26 cellular contexts compared by ENCODE assay signal in the genomic region with DNA sequence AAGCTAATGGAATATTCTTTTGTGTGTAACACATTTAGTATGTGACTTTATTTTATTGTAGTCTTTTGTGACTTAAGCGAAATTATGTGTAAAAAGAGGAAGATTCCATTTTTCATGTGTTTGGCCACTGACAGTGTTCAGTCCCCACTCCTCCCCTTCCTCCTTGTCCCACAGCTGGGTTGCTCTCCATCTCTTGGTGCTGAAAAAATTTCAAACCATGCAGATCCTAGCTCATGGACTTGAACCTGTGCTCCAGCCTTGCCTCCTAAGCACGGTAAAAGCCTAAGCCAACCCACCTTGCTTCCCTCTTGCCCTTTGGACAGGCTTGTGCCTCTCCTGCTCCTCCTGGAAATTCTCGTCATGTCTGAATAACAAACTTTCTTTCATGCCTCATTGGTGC.
A peak's percentile ranks its signal among the peaks of the same experiment; 100 is the strongest.
DNase-seq lines count a peak whose midpoint lies in the region; ATAC-seq, FAIRE-seq and TF ChIP-seq lines count a peak whose summit lies in the region.
"Had no signal": no experiment of that assay in that cellular context is flagged by ENCODE, and none has a peak within 500 bp of the region (broad histone marks: within the 10 kb centered on the region; RNA-seq: fewer than 3 reads in every experiment).

No MANE protein-coding gene starts in this region.

- H3K36me3 ChIP-seq in HepG2 (replicated peaks in 1 of 2; ENCODE audit: control insufficient read depth in 1 of 2, insufficient read depth in 2 of 2, low read length in 2 of 2) (no peaks in the 10 kb centered on the region), right lobe of liver (no peaks in the 10 kb centered on the region), GM12878 (ENCODE audit: control insufficient read depth in 2 of 2, insufficient read depth in 2 of 2, low read length in 1 of 2) (no peaks in the 10 kb centered on the region)
- H3K36me3 ChIP-seq: vagina had no signal

- H3K36me3 Mint-ChIP-seq in progenitor cell of endocrine pancreas (ENCODE audit: insufficient read depth): no peaks in the 10 kb centered on the region
- H3K36me3 Mint-ChIP-seq: natural killer cell had no signal

- H3K9me3 Mint-ChIP-seq in progenitor cell of endocrine pancreas (ENCODE audit: low read depth): no peaks in the 10 kb centered on the region
- H3K9me3 Mint-ChIP-seq: activated naive CD4-positive, alpha-beta T cell treated with anti-CD3 and anti-CD28 coated beads for 36 hours had no signal

- peaks cover 3% of the 10 kb centered on the region for H3K4me1 Mint-ChIP-seq in progenitor cell of endocrine pancreas (ENCODE audit: low read depth)
- H3K4me1 Mint-ChIP-seq: B cell; natural killer cell; stimulated activated naive CD8-positive, alpha-beta T cell treated with anti-CD3 and anti-CD28 coated beads, Interleukin-15, amount 100 ng/mL, for 72 hours had no signal

- H3K4me3 Mint-ChIP-seq in progenitor cell of endocrine pancreas (ENCODE audit: low read depth): no peak overlapping the region
- H3K4me3 Mint-ChIP-seq: activated naive CD4-positive, alpha-beta T cell treated with anti-CD3 and anti-CD28 coated beads for 36 hours; activated T-cell treated with anti-CD3 and anti-CD28 coated beads, Interleukin-2, amount 50 U/mL, for 72 hours; B cell; natural killer cell; stimulated activated naive CD8-positive, alpha-beta T cell treated with anti-CD3 and anti-CD28 coated beads, Interleukin-15, amount 100 ng/mL, for 72 hours had no signal

- TF ChIP-seq POLR2A in HepG2 (IDR thresholded peaks at IDR 0.05; ENCODE audit: insufficient read depth in 1 of 2, low read depth in 2 of 2, low read length in 2 of 2): no peak
- no peak for TF ChIP-seq POLR2A in right lobe of liver (IDR thresholded peaks at IDR 0.05)
- no peak for TF ChIP-seq POLR2A in GM12878 (IDR thresholded peaks at IDR 0.05; ENCODE audit: low read depth, low read length)

- H3K9ac ChIP-seq in HepG2 (ENCODE audit: insufficient read depth, low read depth, low read length) (no peak overlapping the region), GM12878 (ENCODE audit: control insufficient read depth, insufficient read depth, low read length) (no peak overlapping the region)

- POLR2A ChIA-PET in HepG2 (lab: Yijun Ruan, JAX) (no interaction called here), GM12878 (lab: Charles Lee) (no interaction called here)

- TF ChIP-seq RAD21 in HepG2 (CRISPR knock-in tag; IDR thresholded peaks at IDR 0.05): no peak
- no peak for TF ChIP-seq RAD21 in GM12878 (IDR thresholded peaks at IDR 0.05; ENCODE audit: insufficient read depth, low read depth, low read length)

- intact Hi-C loops in HepG2 (cut with micrococcal nuclease; ENCODE audit: unreplicated experiment): no loop called here
- intact Hi-C loops in right lobe of liver (cut with DNase I): no loop called here
- intact Hi-C loops in GM12878 (cut with micrococcal nuclease; ENCODE audit: unreplicated experiment): no loop called here

- H3K9me3 ChIP-seq in HepG2 (ENCODE audit: low read length): no peaks in the 10 kb centered on the region
- H3K9me3 ChIP-seq in right lobe of liver: no peaks in the 10 kb centered on the region
- no peaks in the 10 kb centered on the region; the same call in 2 of the 3 replicates for H3K9me3 ChIP-seq in GM12878 (replicated peaks; ENCODE audit: control insufficient read depth, insufficient read depth, low read length)
- H3K9me3 ChIP-seq: vagina had no signal

- no peak overlapping the region for H3K27ac ChIP-seq in HepG2 (ENCODE audit: extremely low read length, insufficient read depth, low read length)
- no peak overlapping the region for H3K27ac ChIP-seq in right lobe of liver
- no peak overlapping the region for H3K27ac ChIP-seq in GM12878 (ENCODE audit: control insufficient read depth, insufficient read depth)
- H3K27ac ChIP-seq: skin epidermis, vagina had no signal

- TF ChIP-seq CTCF in HepG2 (CRISPR knock-in tag; IDR thresholded peaks at IDR 0.05) (no peak), right lobe of liver (IDR thresholded peaks at IDR 0.05) (no peak), GM12878 (IDR thresholded peaks at IDR 0.05 in 2 of 3, conservative IDR thresholded peaks at IDR 0.05 in 1 of 3; ENCODE audit: control insufficient read depth in 2 of 3, extremely low read depth in 1 of 3, insufficient read depth in 1 of 3, low read depth in 3 of 3, low read length in 3 of 3) (no peak), progenitor cell of endocrine pancreas (IDR thresholded peaks at IDR 0.05; ENCODE audit: unreplicated experiment) (no peak)

- H3K4me2 ChIP-seq in HepG2 (ENCODE audit: low read depth, low read length) (no peak overlapping the region), GM12878 (ENCODE audit: control insufficient read depth, insufficient read depth) (no peak overlapping the region)

- H3K27ac Mint-ChIP-seq in progenitor cell of endocrine pancreas: no peak overlapping the region
- H3K27ac Mint-ChIP-seq: activated naive CD4-positive, alpha-beta T cell treated with anti-CD3 and anti-CD28 coated beads for 36 hours; activated T-cell treated with anti-CD3 and anti-CD28 coated beads, Interleukin-2, amount 50 U/mL, for 72 hours; B cell; natural killer cell; stimulated activated naive CD8-positive, alpha-beta T cell treated with anti-CD3 and anti-CD28 coated beads, Interleukin-15, amount 100 ng/mL, for 72 hours had no signal

- H3K27me3 Mint-ChIP-seq in progenitor cell of endocrine pancreas: no peaks in the 10 kb centered on the region
- H3K27me3 Mint-ChIP-seq: B cell; stimulated activated naive CD8-positive, alpha-beta T cell treated with anti-CD3 and anti-CD28 coated beads, Interleukin-15, amount 100 ng/mL, for 72 hours had no signal

- FAIRE-seq in HepG2 (lab: Jason Lieb, UNC) (no peak), GM12878 (lab: Jason Lieb, UNC) (no peak)

- DNase-seq in HepG2 (ENCODE audit: low spot score) (no peak), right lobe of liver (no peak), NCI-H69 (lab: John Stamatoyannopoulos, UW) (peak; percentile 82), GM12878 (ENCODE audit: low read depth, low spot score) (no peak), progenitor cell of endocrine pancreas (ENCODE audit: low spot score, unreplicated experiment) (no peak), DMS 273 treated with DMSO at 0.1 percent for 48 hours (lab: John Stamatoyannopoulos, UW) (no peak)
- DNase-seq: activated CD4-positive, CD25-positive, alpha-beta regulatory T cell; activated naive CD4-positive, alpha-beta T cell treated with anti-CD3 and anti-CD28 coated beads for 36 hours; activated T-cell treated with anti-CD3 and anti-CD28 coated beads, Interleukin-2, amount 50 U/mL, for 72 hours; amniotic stem cell; DMS79 treated with DMSO at 0.1 percent for 48 hours; hypothalamus; islet precursor cell; natural killer cell; NCI-H1417 treated with DMSO at 0.1 percent for 48 hours; PC-3; Right ventricle myocardium superior; stimulated activated CD4-positive, alpha-beta T cell treated with anti-CD3 and anti-CD28 coated beads, Interleukin-1b, Interleukin-23, amount 100 ng/mL, for 48 hours; stimulated activated CD8-positive, alpha-beta memory T cell treated with anti-CD3 and anti-CD28 coated beads, Interleukin-4, amount 100 ng/mL, for 48 hours; stimulated activated naive CD8-positive, alpha-beta T cell treated with anti-CD3 and anti-CD28 coated beads, Interleukin-15, amount 100 ng/mL, for 72 hours; T1000 had no signal

- SMC1A ChIA-PET in GM12878 (lab: Charles Lee; ENCODE audit: uncharacterized antibody, unreplicated experiment): no interaction called here

- ATAC-seq in HepG2 (no peak), right lobe of liver (no peak), GM12878 (no peak), GM19324 (IDR thresholded peaks at IDR 0.05; ENCODE audit: low FRiP score, unreplicated experiment) (no peak), GM21367 (IDR thresholded peaks at IDR 0.05; ENCODE audit: unreplicated experiment) (no peak)
- ATAC-seq: activated T-cell treated with anti-CD3 and anti-CD28 coated beads, Interleukin-2, amount 50 U/mL, for 72 hours; natural killer cell; PC-3; stimulated activated naive CD8-positive, alpha-beta T cell treated with anti-CD3 and anti-CD28 coated beads, Interleukin-15, amount 100 ng/mL, for 72 hours had no signal

- TF ChIP-seq EP300 in HepG2 (IDR thresholded peaks at IDR 0.05; ENCODE audit: low read depth in 2 of 2, low read length in 2 of 2) (no peak), HepG2 (CRISPR knock-in tag; IDR thresholded peaks at IDR 0.05; ENCODE audit: borderline replicate concordance) (no peak), GM12878 (IDR thresholded peaks at IDR 0.05; ENCODE audit: borderline replicate concordance in 1 of 2, control insufficient read depth in 1 of 2, low read depth in 2 of 2, low read length in 2 of 2) (no peak)

- H3K79me2 ChIP-seq in HepG2 (ENCODE audit: insufficient read depth, low read length): no peaks in the 10 kb centered on the region
- H3K79me2 ChIP-seq in GM12878 (ENCODE audit: control insufficient read depth, insufficient read depth, low read length): no peaks in the 10 kb centered on the region

- H2AFZ ChIP-seq in HepG2 (ENCODE audit: low read length) (no peak overlapping the region), GM12878 (ENCODE audit: control insufficient read depth, low read depth, low read length) (no peak overlapping the region)

- no peaks in the 10 kb centered on the region for H3K27me3 ChIP-seq in HepG2 (ENCODE audit: control insufficient read depth in 1 of 2, insufficient read depth in 2 of 2, low read length in 2 of 2)
- H3K27me3 ChIP-seq in right lobe of liver: no peaks in the 10 kb centered on the region
- H3K27me3 ChIP-seq in GM12878 (replicated peaks in 1 of 2; ENCODE audit: control insufficient read depth in 2 of 2, insufficient read depth in 2 of 2, low read length in 1 of 2): no peaks in the 10 kb centered on the region
- H3K27me3 ChIP-seq: vagina had no signal

- no peaks in the 10 kb centered on the region for H3K4me1 ChIP-seq in HepG2 (ENCODE audit: insufficient read depth, low read length)
- no peaks in the 10 kb centered on the region for H3K4me1 ChIP-seq in right lobe of liver
- H3K4me1 ChIP-seq in GM12878 (ENCODE audit: control insufficient read depth, insufficient read depth, low read length): no peaks in the 10 kb centered on the region
- H3K4me1 ChIP-seq: vagina had no signal

- BruUV-seq in HepG2 (replicated peaks; lab: Mats Ljungman, UMichigan): no TSS peak
- BruUV-seq in GM12878 (replicated peaks; lab: Mats Ljungman, UMichigan): no TSS peak

- no peaks in the 10 kb centered on the region for H4K20me1 ChIP-seq in HepG2 (ENCODE audit: insufficient read depth, low read length)
- no peaks in the 10 kb centered on the region for H4K20me1 ChIP-seq in GM12878 (ENCODE audit: control insufficient read depth, insufficient read depth)

- H3K4me3 ChIP-seq in HepG2 (replicated peaks in 1 of 3; ENCODE audit: insufficient read depth in 1 of 3, low read depth in 2 of 3, low read length in 3 of 3) (no peak overlapping the region), right lobe of liver (no peak overlapping the region), GM12878 (no peak overlapping the region)
- H3K4me3 ChIP-seq: skin epidermis, vagina had no signal

- RAD21 ChIA-PET in GM12878 (lab: Charles Lee; ENCODE audit: unreplicated experiment): no interaction called here

- in situ Hi-C loops in HepG2 (cut with HindIII; ENCODE audit: extremely low pct_ligation_motif_present, low pct_unique_long_range_greater_than_20kb) (no loop called here), GM12878 (cut with MboI) (no loop called here)

- 0% methylated on average over 3 of the region's 3 CpGs for WGBS in HepG2 (ENCODE audit: low lambda C conversion rate)
- 28% methylated on average over 3 of the region's 3 CpGs for WGBS in right lobe of liver (ENCODE audit: insufficient coverage, low coverage, low lambda C conversion rate, missing lambda C conversion rate)
- 2% methylated on average over 3 of the region's 3 CpGs for WGBS in GM12878 (ENCODE audit: insufficient coverage, insufficient replicate concordance, low lambda C conversion rate, missing lambda C conversion rate)

- CTCF ChIA-PET in HepG2 (lab: Yijun Ruan, JAX; ENCODE audit: low intra/inter-chr PET ratio, low total read pairs): no interaction called here
- CTCF ChIA-PET in GM12878 (lab: Yijun Ruan, JAX): no interaction called here
